In genomic region chr7:51601461-51601860, GRCh38 we compare ENCODE assay signal across 23 cellular contexts.
"Had no signal": no experiment of that assay in that cellular context is flagged by ENCODE, and none has a peak within 500 bp of the region (broad histone marks: within the 10 kb centered on the region; RNA-seq: fewer than 3 reads in every experiment).

No MANE protein-coding gene starts in this region.

- H3K36me3 ChIP-seq: gastroesophageal sphincter, neutrophil, pancreas, upper lobe of left lung had no signal

- H3K27me3 Mint-ChIP-seq: activated CD4-positive, alpha-beta memory T cell treated with anti-CD3 and anti-CD28 coated beads, Interleukin-2, amount 10 ng/mL, durations not matched to agents 7 days and 5 days; activated CD4-positive, alpha-beta T cell treated with anti-CD3 and anti-CD28 coated beads, Interleukin-2, amount 10 ng/mL, durations not matched to agents 24 days and 14 days; activated naive CD4-positive, alpha-beta T cell treated with anti-CD3 and anti-CD28 coated beads, Interleukin-2, amount 50 U/mL, for 24 hours; natural killer cell treated with Interleukin-12 subunit alpha and Interleukin-12 subunit beta and Interleukin-15 and Interleukin-18, amount 100 ng/mL, for 72 hours had no signal

- DNase-seq: activated CD4-positive, alpha-beta memory T cell treated with anti-CD3 and anti-CD28 coated beads, Interleukin-2, amount 10 ng/mL, durations not matched to agents 7 days and 5 days; activated CD4-positive, alpha-beta T cell treated with anti-CD3 and anti-CD28 coated beads, Interleukin-2, amount 10 ng/mL, durations not matched to agents 24 days and 14 days; activated gamma-delta T cell; activated T-cell treated with anti-CD3 and anti-CD28 coated beads for 4 hours; anterior cingulate cortex; body of pancreas; head of caudate nucleus; hypothalamus; left ventricle myocardium superior; pancreas; right cardiac atrium; stimulated activated CD4-positive, alpha-beta T cell treated with anti-CD3 and anti-CD28 coated beads, Interleukin-12 subunit alpha, Interleukin-12 subunit beta, amount 100 ng/mL, for 4 hours; stimulated activated CD4-positive, alpha-beta T cell treated with anti-CD3 and anti-CD28 coated beads, Interleukin-4, amount 100 ng/mL, for 4 hours; stimulated activated naive CD8-positive, alpha-beta T cell treated with anti-CD3 and anti-CD28 coated beads, Interleukin-15, Interleukin-2, amounts not matched to agents 100 U/mL and 50 U/mL, for 24 hours; upper lobe of left lung had no signal

- FAIRE-seq: islet of Langerhans, pancreas had no signal

- H3K4me1 Mint-ChIP-seq: activated CD4-positive, alpha-beta memory T cell treated with anti-CD3 and anti-CD28 coated beads, Interleukin-2, amount 10 ng/mL, durations not matched to agents 7 days and 5 days; activated CD4-positive, alpha-beta T cell treated with anti-CD3 and anti-CD28 coated beads, Interleukin-2, amount 10 ng/mL, durations not matched to agents 24 days and 14 days; activated naive CD4-positive, alpha-beta T cell treated with anti-CD3 and anti-CD28 coated beads, Interleukin-2, amount 50 U/mL, for 24 hours had no signal

- H3K9me3 ChIP-seq: body of pancreas, neutrophil, pancreas had no signal

- H3K27ac ChIP-seq: body of pancreas, epithelial cell of prostate, gastroesophageal sphincter, neutrophil, pancreas, upper lobe of left lung, VCaP had no signal

- ATAC-seq: activated CD4-positive, CD25-positive, alpha-beta regulatory T cell treated with anti-CD3 and anti-CD28 coated beads, Interleukin-2, amount 50 U/mL, for 24 hours; body of pancreas; gastroesophageal sphincter; left ventricle myocardium superior; natural killer cell treated with Interleukin-12 subunit alpha and Interleukin-12 subunit beta and Interleukin-15 and Interleukin-18, amount 100 ng/mL, for 72 hours; pancreas; right cardiac atrium; stimulated activated naive CD8-positive, alpha-beta T cell treated with anti-CD3 and anti-CD28 coated beads, Interleukin-15, Interleukin-2, amounts not matched to agents 100 U/mL and 50 U/mL, for 24 hours had no signal

- H3K4me1 ChIP-seq: body of pancreas, gastroesophageal sphincter, pancreas, upper lobe of left lung had no signal

- H3K27me3 ChIP-seq: body of pancreas, gastroesophageal sphincter, neutrophil, pancreas, upper lobe of left lung had no signal

- H3K4me3 ChIP-seq: body of pancreas, gastroesophageal sphincter, pancreas, upper lobe of left lung had no signal

- H3K36me3 Mint-ChIP-seq: activated naive CD4-positive, alpha-beta T cell treated with anti-CD3 and anti-CD28 coated beads, Interleukin-2, amount 50 U/mL, for 24 hours had no signal

- H3K4me3 Mint-ChIP-seq: activated CD4-positive, alpha-beta memory T cell treated with anti-CD3 and anti-CD28 coated beads, Interleukin-2, amount 10 ng/mL, durations not matched to agents 7 days and 5 days; activated CD4-positive, alpha-beta T cell treated with anti-CD3 and anti-CD28 coated beads, Interleukin-2, amount 10 ng/mL, durations not matched to agents 24 days and 14 days; activated naive CD4-positive, alpha-beta T cell treated with anti-CD3 and anti-CD28 coated beads, Interleukin-2, amount 50 U/mL, for 24 hours; natural killer cell treated with Interleukin-12 subunit alpha and Interleukin-12 subunit beta and Interleukin-15 and Interleukin-18, amount 100 ng/mL, for 72 hours had no signal

- H3K27ac Mint-ChIP-seq: activated CD4-positive, alpha-beta memory T cell treated with anti-CD3 and anti-CD28 coated beads, Interleukin-2, amount 10 ng/mL, durations not matched to agents 7 days and 5 days; activated CD4-positive, alpha-beta T cell treated with anti-CD3 and anti-CD28 coated beads, Interleukin-2, amount 10 ng/mL, durations not matched to agents 24 days and 14 days; activated naive CD4-positive, alpha-beta T cell treated with anti-CD3 and anti-CD28 coated beads, Interleukin-2, amount 50 U/mL, for 24 hours; natural killer cell treated with Interleukin-12 subunit alpha and Interleukin-12 subunit beta and Interleukin-15 and Interleukin-18, amount 100 ng/mL, for 72 hours had no signal
